Comparison of ENCODE assay signal across 20 cellular contexts in genomic region chr7:47344171-47344955, GRCh38.
"Had no signal": no experiment of that assay in that cellular context is flagged by ENCODE, and none has a peak within 500 bp of the region (broad histone marks: within the 10 kb centered on the region; RNA-seq: fewer than 3 reads in every experiment).

No MANE protein-coding gene starts in this region.

- H3K27me3 ChIP-seq: heart left ventricle, neutrophil, pancreas had no signal

- H3K27ac ChIP-seq: heart left ventricle, lower lobe of right lung, neutrophil, pancreas, thoracic aorta had no signal

- H3K4me3 Mint-ChIP-seq: activated CD4-positive, alpha-beta memory T cell treated with anti-CD3 and anti-CD28 coated beads, Interleukin-2, amount 10 ng/mL, durations not matched to agents 7 days and 5 days; activated CD4-positive, alpha-beta T cell treated with anti-CD3 and anti-CD28 coated beads, Interleukin-2, amount 10 ng/mL, durations not matched to agents 24 days and 14 days; activated naive CD4-positive, alpha-beta T cell treated with anti-CD3 and anti-CD28 coated beads, Interleukin-2, amount 10 ng/mL, durations not matched to agents 7 days and 5 days; activated T-cell treated with anti-CD3 and anti-CD28 coated beads, Interleukin-2, amount 50 U/mL, for 72 hours; naive thymus-derived CD8-positive, alpha-beta T cell; stimulated activated memory B cell treated with anti-CD40 and anti-IgM and Interleukin-4, amounts not matched to agents 10 μg/mL and 1 μg/mL and 100 μg/mL, for 72 hours had no signal

- DNase-seq: activated CD4-positive, alpha-beta memory T cell treated with anti-CD3 and anti-CD28 coated beads, Interleukin-2, amount 10 ng/mL, durations not matched to agents 7 days and 5 days; activated CD4-positive, alpha-beta T cell treated with anti-CD3 and anti-CD28 coated beads, Interleukin-2, amount 10 ng/mL, durations not matched to agents 24 days and 14 days; activated effector memory CD4-positive, alpha-beta T cell treated with Interleukin-2 at 50 U/mL for 16 hours; activated naive CD4-positive, alpha-beta T cell treated with anti-CD3 and anti-CD28 coated beads, Interleukin-2, amount 10 ng/mL, durations not matched to agents 7 days and 5 days; activated T-cell treated with anti-CD3 and anti-CD28 coated beads, Interleukin-2, amount 50 U/mL, for 72 hours; amygdala; cerebellar nuclear complex; left colon; lower lobe of right lung; naive thymus-derived CD8-positive, alpha-beta T cell; right cardiac atrium; stimulated activated CD4-positive, alpha-beta T cell treated with anti-CD3 and anti-CD28 coated beads, Interleukin-2, amount 100 ng/mL, for 24 hours; SW 1271; T-helper 2 cell had no signal

- H3K9me3 Mint-ChIP-seq: activated CD4-positive, alpha-beta memory T cell treated with anti-CD3 and anti-CD28 coated beads, Interleukin-2, amount 10 ng/mL, durations not matched to agents 7 days and 5 days; activated CD4-positive, alpha-beta T cell treated with anti-CD3 and anti-CD28 coated beads, Interleukin-2, amount 10 ng/mL, durations not matched to agents 24 days and 14 days; activated naive CD4-positive, alpha-beta T cell treated with anti-CD3 and anti-CD28 coated beads, Interleukin-2, amount 10 ng/mL, durations not matched to agents 7 days and 5 days; activated T-cell treated with anti-CD3 and anti-CD28 coated beads, Interleukin-2, amount 50 U/mL, for 72 hours; naive thymus-derived CD8-positive, alpha-beta T cell; stimulated activated memory B cell treated with anti-CD40 and anti-IgM and Interleukin-4, amounts not matched to agents 10 μg/mL and 1 μg/mL and 100 μg/mL, for 72 hours had no signal

- H3K4me1 ChIP-seq: lower lobe of right lung, pancreas had no signal

- H3K27ac Mint-ChIP-seq: activated CD4-positive, alpha-beta memory T cell treated with anti-CD3 and anti-CD28 coated beads, Interleukin-2, amount 10 ng/mL, durations not matched to agents 7 days and 5 days; activated CD4-positive, alpha-beta T cell treated with anti-CD3 and anti-CD28 coated beads, Interleukin-2, amount 10 ng/mL, durations not matched to agents 24 days and 14 days; activated naive CD4-positive, alpha-beta T cell treated with anti-CD3 and anti-CD28 coated beads, Interleukin-2, amount 10 ng/mL, durations not matched to agents 7 days and 5 days; activated T-cell treated with anti-CD3 and anti-CD28 coated beads, Interleukin-2, amount 50 U/mL, for 72 hours; naive thymus-derived CD8-positive, alpha-beta T cell; stimulated activated memory B cell treated with anti-CD40 and anti-IgM and Interleukin-4, amounts not matched to agents 10 μg/mL and 1 μg/mL and 100 μg/mL, for 72 hours had no signal

- H3K27me3 Mint-ChIP-seq: activated CD4-positive, alpha-beta memory T cell treated with anti-CD3 and anti-CD28 coated beads, Interleukin-2, amount 10 ng/mL, durations not matched to agents 7 days and 5 days; activated naive CD4-positive, alpha-beta T cell treated with anti-CD3 and anti-CD28 coated beads, Interleukin-2, amount 10 ng/mL, durations not matched to agents 7 days and 5 days; stimulated activated memory B cell treated with anti-CD40 and anti-IgM and Interleukin-4, amounts not matched to agents 10 μg/mL and 1 μg/mL and 100 μg/mL, for 72 hours had no signal

- H3K9me3 ChIP-seq: heart left ventricle, lower lobe of right lung, neutrophil, pancreas, thoracic aorta had no signal

- H3K4me3 ChIP-seq: heart left ventricle, lower lobe of right lung, pancreas, thoracic aorta had no signal

- ATAC-seq: activated CD4-positive, CD25-positive, alpha-beta regulatory T cell treated with anti-CD3 and anti-CD28 coated beads, Interleukin-2, amount 50 U/mL, for 24 hours; activated T-cell treated with anti-CD3 and anti-CD28 coated beads, Interleukin-2, amount 50 U/mL, for 72 hours; heart left ventricle; left colon; lower lobe of right lung; naive thymus-derived CD8-positive, alpha-beta T cell; pancreas; right cardiac atrium; stimulated activated memory B cell treated with anti-CD40 and anti-IgM and Interleukin-4, amounts not matched to agents 10 μg/mL and 1 μg/mL and 100 μg/mL, for 72 hours had no signal

- H3K4me1 Mint-ChIP-seq: activated CD4-positive, alpha-beta memory T cell treated with anti-CD3 and anti-CD28 coated beads, Interleukin-2, amount 10 ng/mL, durations not matched to agents 7 days and 5 days; activated CD4-positive, alpha-beta T cell treated with anti-CD3 and anti-CD28 coated beads, Interleukin-2, amount 10 ng/mL, durations not matched to agents 24 days and 14 days; activated naive CD4-positive, alpha-beta T cell treated with anti-CD3 and anti-CD28 coated beads, Interleukin-2, amount 10 ng/mL, durations not matched to agents 7 days and 5 days; naive thymus-derived CD8-positive, alpha-beta T cell; stimulated activated memory B cell treated with anti-CD40 and anti-IgM and Interleukin-4, amounts not matched to agents 10 μg/mL and 1 μg/mL and 100 μg/mL, for 72 hours had no signal

- H3K36me3 ChIP-seq: neutrophil had no signal

- H3K36me3 Mint-ChIP-seq: activated naive CD4-positive, alpha-beta T cell treated with anti-CD3 and anti-CD28 coated beads, Interleukin-2, amount 10 ng/mL, durations not matched to agents 7 days and 5 days; naive thymus-derived CD8-positive, alpha-beta T cell had no signal
